In genomic region chr3:172070269-172070668, GRCh38 we compare ENCODE assay signal across 22 cellular contexts. TPM values are rescaled to one million over a fixed set of nuclear protein-coding genes. Genes with fewer than 3 reads are reported as not detected.
DNase-seq lines count a peak whose midpoint lies in the region; ATAC-seq, FAIRE-seq and TF ChIP-seq lines count a peak whose summit lies in the region.
"Had no signal": no experiment of that assay in that cellular context is flagged by ENCODE, and none has a peak within 500 bp of the region (broad histone marks: within the 10 kb centered on the region; RNA-seq: fewer than 3 reads in every experiment).

No MANE protein-coding gene starts in this region.

- no peak for TF ChIP-seq RAD21 in HepG2 (CRISPR knock-in tag; IDR thresholded peaks at IDR 0.05)

- H3K79me2 ChIP-seq in GM23248 (ENCODE audit: insufficient read depth) (peaks cover 100% of the 10 kb centered on the region), HepG2 (ENCODE audit: insufficient read depth, low read length) (peaks cover 100% of the 10 kb centered on the region)

- no peak for ATAC-seq in HepG2
- ATAC-seq: body of pancreas, gastroesophageal sphincter, left lung had no signal

- POLR2A ChIA-PET in HepG2 (lab: Yijun Ruan, JAX): no interaction called here

- H3K4me2 ChIP-seq in GM23248 (ENCODE audit: unreplicated experiment) (peak overlapping the region; percentile 30), HepG2 (ENCODE audit: low read depth, low read length) (peak overlapping the region; percentile 14; the same call in 1 of the 2 replicates), skeletal muscle satellite cell (ENCODE audit: low read length) (peak overlapping the region; percentile 69)

- H3K9ac ChIP-seq in GM23248: peak overlapping the region; percentile 7
- H3K9ac ChIP-seq in HepG2 (ENCODE audit: insufficient read depth, low read depth, low read length): no peak overlapping the region
- no peak overlapping the region for H3K9ac ChIP-seq in skeletal muscle satellite cell (ENCODE audit: low read depth, low read length)

- intact Hi-C loops in HepG2 (cut with micrococcal nuclease; ENCODE audit: unreplicated experiment): no loop called here

- H4K20me1 ChIP-seq in GM23248 (ENCODE audit: insufficient read depth) (peaks cover 36% of the 10 kb centered on the region; the same call in 1 of the 2 replicates), HepG2 (ENCODE audit: insufficient read depth, low read length) (peaks cover 100% of the 10 kb centered on the region)

- no peaks in the 10 kb centered on the region for H3K27me3 ChIP-seq in GM23248 (replicated peaks; ENCODE audit: insufficient read depth)
- no peaks in the 10 kb centered on the region for H3K27me3 ChIP-seq in HepG2 (ENCODE audit: control insufficient read depth in 1 of 2, insufficient read depth in 2 of 2, low read length in 2 of 2)
- no peaks in the 10 kb centered on the region for H3K27me3 ChIP-seq in skeletal muscle satellite cell (ENCODE audit: control insufficient read depth, insufficient read depth, low read length)
- H3K27me3 ChIP-seq: body of pancreas, gastroesophageal sphincter, left lung, MG63, vagina had no signal

- in situ Hi-C loops in GM23248 (cut with MboI): no loop called here
- in situ Hi-C loops in HepG2 (cut with HindIII; ENCODE audit: extremely low pct_ligation_motif_present, low pct_unique_long_range_greater_than_20kb): no loop called here

- TF ChIP-seq CTCF in HepG2 (CRISPR knock-in tag; IDR thresholded peaks at IDR 0.05): no peak

- FAIRE-seq in HepG2 (lab: Jason Lieb, UNC): no peak

- H3K4me1 ChIP-seq in GM23248 (ENCODE audit: insufficient read depth) (peaks cover 71% of the 10 kb centered on the region), HepG2 (ENCODE audit: insufficient read depth, low read length) (peaks cover 100% of the 10 kb centered on the region), skeletal muscle satellite cell (ENCODE audit: control insufficient read depth, insufficient read depth, low read length) (peaks cover 58% of the 10 kb centered on the region)

- no peaks in the 10 kb centered on the region for H3K9me3 ChIP-seq in GM23248 (ENCODE audit: low read depth)
- no peaks in the 10 kb centered on the region for H3K9me3 ChIP-seq in HepG2 (ENCODE audit: low read length)
- no peaks in the 10 kb centered on the region for H3K9me3 ChIP-seq in skeletal muscle satellite cell (replicated peaks; ENCODE audit: low read length)
- H3K9me3 ChIP-seq: body of pancreas, gastroesophageal sphincter, left lung, MG63, vagina had no signal

- H3K9me2 ChIP-seq in GM23248 (ENCODE audit: insufficient read depth): no peaks in the 10 kb centered on the region

- TSS peak; percentile 2 for BruUV-seq in HepG2 (replicated peaks; lab: Mats Ljungman, UMichigan)

- TF ChIP-seq POLR2A in HepG2 (IDR thresholded peaks at IDR 0.05; ENCODE audit: insufficient read depth in 1 of 2, low read depth in 2 of 2, low read length in 2 of 2): no peak

- H2AFZ ChIP-seq in GM23248 (no peak overlapping the region), HepG2 (ENCODE audit: low read length) (no peak overlapping the region)

- TF ChIP-seq EP300 in HepG2 (IDR thresholded peaks at IDR 0.05; ENCODE audit: low read depth in 2 of 2, low read length in 2 of 2): no peak
- no peak for TF ChIP-seq EP300 in HepG2 (CRISPR knock-in tag; IDR thresholded peaks at IDR 0.05; ENCODE audit: borderline replicate concordance)

- H3K27ac ChIP-seq in GM23248 (peak overlapping the region; percentile 28), HepG2 (ENCODE audit: extremely low read length, insufficient read depth, low read length) (peak overlapping the region; percentile 38)
- H3K27ac ChIP-seq: epithelial cell of prostate, gastroesophageal sphincter, vagina had no signal

- H3F3A ChIP-seq in GM23248 (ENCODE audit: insufficient read depth): peaks cover 40% of the 10 kb centered on the region; the same call in 1 of the 2 replicates

- DNase-seq in GM23248 (no peak), OCI-M1 (lab: John Stamatoyannopoulos, UW) (peak; percentile 12), HepG2 (ENCODE audit: low spot score) (no peak), NCI-H1092 treated with DMSO at 0.1 percent for 48 hours (lab: John Stamatoyannopoulos, UW) (no peak), cortex of kidney (lab: John Stamatoyannopoulos, UW) (no peak)
- no peak for DNase-seq in activated CD4-positive, alpha-beta T cell treated with anti-CD3 and anti-CD28 coated beads for 1 hour
- DNase-seq: activated CD4-positive, alpha-beta T cell treated with anti-CD3 and anti-CD28 coated beads, Interleukin-2, amount 50 U/mL, for 48 hours; activated naive CD4-positive, alpha-beta T cell treated with Interleukin-2 at 50 U/mL for 16 hours; activated T-cell treated with anti-CD3 and anti-CD28 coated beads for 4 hours; body of pancreas; dermis blood vessel endothelial cell; GOT3; left lung; MG63; naive B cell; NCI-H187 treated with DMSO at 0.1 percent for 48 hours; SHP77; stimulated activated naive CD4-positive, alpha-beta T cell treated with Interleukin-2 at 50 U/mL for 16 hours had no signal

- 46 to 49% methylated on average over 6 of the region's 6 CpGs for WGBS in GM23248 (ENCODE audit: low coverage in 1 of 2, low lambda C conversion rate in 2 of 2, missing lambda C conversion rate in 2 of 2), 2 experiments
- WGBS in HepG2 (ENCODE audit: low lambda C conversion rate): 64% methylated on average over 6 of the region's 6 CpGs

- peaks cover 7% of the 10 kb centered on the region; the same call in 1 of the 2 replicates for H3K36me3 ChIP-seq in GM23248 (ENCODE audit: low read depth)
- H3K36me3 ChIP-seq in HepG2 (replicated peaks in 1 of 2; ENCODE audit: control insufficient read depth in 1 of 2, insufficient read depth in 2 of 2, low read length in 2 of 2): peaks cover 8 to 74% of the 10 kb centered on the region in 2 experiments
- peaks cover 29% of the 10 kb centered on the region for H3K36me3 ChIP-seq in skeletal muscle satellite cell (ENCODE audit: insufficient read depth, low read length)
- H3K36me3 ChIP-seq: gastroesophageal sphincter, vagina had no signal

- H3K4me3 ChIP-seq in GM23248: peak overlapping the region; percentile 7
- H3K4me3 ChIP-seq in HepG2 (replicated peaks in 1 of 3; ENCODE audit: insufficient read depth in 1 of 3, low read depth in 2 of 3, low read length in 3 of 3): no peak overlapping the region
- peak overlapping the region; percentile 3 for H3K4me3 ChIP-seq in skeletal muscle satellite cell (ENCODE audit: low read length)
- H3K4me3 ChIP-seq: body of pancreas, gastroesophageal sphincter, left lung, MG63, vagina had no signal

- CTCF ChIA-PET in HepG2 (lab: Yijun Ruan, JAX; ENCODE audit: low intra/inter-chr PET ratio, low total read pairs): no interaction called here

TF ChIP-seq in HepG2, 621 proteins besides CTCF, POLR2A, EP300 and RAD21 (continues in another document):
- no peak for TF ChIP-seq GABPA (IDR thresholded peaks at IDR 0.05; ENCODE audit: low read depth, low read length)
- TF ChIP-seq GABPA (CRISPR knock-in tag; IDR thresholded peaks at IDR 0.05; ENCODE audit: low read depth): no peak
- TF ChIP-seq RBFOX2 (IDR thresholded peaks at IDR 0.05; ENCODE audit: low read depth, low read length): peak; percentile 46
- no peak for TF ChIP-seq TEAD2 (CRISPR knock-in tag; IDR thresholded peaks at IDR 0.05)
- no peak for TF ChIP-seq IRF2 (CRISPR knock-in tag; IDR thresholded peaks at IDR 0.05)
- no peak for TF ChIP-seq ZNF276 (CRISPR knock-in tag; IDR thresholded peaks at IDR 0.05; ENCODE audit: low read depth)
- no peak for TF ChIP-seq SCMH1 (CRISPR knock-in tag; IDR thresholded peaks at IDR 0.05; ENCODE audit: borderline replicate concordance)
- TF ChIP-seq PAWR (CRISPR knock-in tag; IDR thresholded peaks at IDR 0.05; ENCODE audit: borderline replicate concordance): no peak
- TF ChIP-seq MEIS2 (CRISPR knock-in tag; IDR thresholded peaks at IDR 0.05): no peak

RNA-seq across cellular contexts. Expression of gene FNDC3B, which starts 30.9 kb away (rescaled TPM):
- 123 and 128 TPM in 2 replicates for total RNA-seq in GM23248 (2014; rRNA removed; shearing (Covaris generic))
- polyA plus RNA-seq in GM23248 (2016; fragmentation: Nextera tagmentation; extraction: Ambion mirVana) (85.5 and 95.7 TPM in 2 replicates), HepG2 (2011; rRNA removed) (74.8 and 82.8 TPM in 2 replicates)
- 103 and 110 TPM in 2 replicates for total RNA-seq in HepG2 (2016; rRNA removed; fragmentation: Illumina TruSeq; extraction: Trizol)
- total RNA-seq in HepG2 (2016; cell fraction: cytosol; rRNA removed; fragmentation: Illumina TruSeq; extraction: Trizol; ENCODE audit: low read depth): 133 and 147 TPM in 2 replicates
- total RNA-seq in HepG2 (2016; cell fraction: insoluble cytoplasmic fraction; rRNA removed; fragmentation: Illumina TruSeq; extraction: Trizol): 93.9 TPM in 2 replicates
- 73.4 and 76.7 TPM in 2 replicates for total RNA-seq in HepG2 (2016; cell fraction: membrane; rRNA removed; fragmentation: Illumina TruSeq; extraction: Trizol)
- total RNA-seq in HepG2 (2016; cell fraction: nucleus; rRNA removed; fragmentation: Illumina TruSeq; extraction: Trizol): 222 and 239 TPM in 2 replicates
- 26.6 and 44.0 TPM in 2 replicates for polyA plus RNA-seq in HepG2 (2011; cell fraction: cytosol; rRNA removed)
- 159 and 177 TPM in 2 replicates for polyA plus RNA-seq in HepG2 (2011; cell fraction: nucleus; rRNA removed)
- polyA plus RNA-seq in HepG2 (2012): 100 and 116 TPM in 2 replicates
- 18.9 and 23.3 TPM in 2 replicates for polyA plus RNA-seq in HepG2 (2016; cell fraction: cytosol; fragmentation: Illumina TruSeq; extraction: Trizol; ENCODE audit: low read depth)
- polyA plus RNA-seq in HepG2 (2016; cell fraction: insoluble cytoplasmic fraction; fragmentation: Illumina TruSeq; extraction: Trizol; ENCODE audit: low read depth): 71.0 and 74.2 TPM in 2 replicates
- polyA plus RNA-seq in HepG2 (2016; cell fraction: membrane; fragmentation: Illumina TruSeq; extraction: Trizol; ENCODE audit: low read depth): 23.8 and 25.2 TPM in 2 replicates
- polyA plus RNA-seq in HepG2 (2016; cell fraction: nucleus; fragmentation: Illumina TruSeq; extraction: Trizol; ENCODE audit: insufficient read depth, low read depth): 67.2 and 72.5 TPM in 2 replicates
- 83.1 and 705 TPM in 2 replicates for polyA minus RNA-seq in HepG2 (2011; rRNA and poly(A)+ RNA removed; ENCODE audit: low replicate concordance)
- 129 and 146 TPM in 2 replicates for polyA minus RNA-seq in HepG2 (2011; cell fraction: cytosol; rRNA and poly(A)+ RNA removed)
- 1,231 and 1,245 TPM in 2 replicates for polyA minus RNA-seq in HepG2 (2011; cell fraction: nucleus; rRNA and poly(A)+ RNA removed)
- total RNA-seq in skeletal muscle satellite cell (2012; rRNA removed): 86.9 and 88.0 TPM in 2 replicates

Comparison
In these comparisons a context has a peak if more than half of its experiments do, and no peak if none do; other contexts are left out.
1. H3K4me2 ChIP-seq: peak in every context shown above with its lines; median percentile 69 in skeletal muscle satellite cell; 30 in GM23248; 14 in HepG2.
2. H3K4me3 ChIP-seq: peak in GM23248 (single experiment) and skeletal muscle satellite cell (single experiment); none in HepG2 (0 of 3).